In the genomic region with DNA sequence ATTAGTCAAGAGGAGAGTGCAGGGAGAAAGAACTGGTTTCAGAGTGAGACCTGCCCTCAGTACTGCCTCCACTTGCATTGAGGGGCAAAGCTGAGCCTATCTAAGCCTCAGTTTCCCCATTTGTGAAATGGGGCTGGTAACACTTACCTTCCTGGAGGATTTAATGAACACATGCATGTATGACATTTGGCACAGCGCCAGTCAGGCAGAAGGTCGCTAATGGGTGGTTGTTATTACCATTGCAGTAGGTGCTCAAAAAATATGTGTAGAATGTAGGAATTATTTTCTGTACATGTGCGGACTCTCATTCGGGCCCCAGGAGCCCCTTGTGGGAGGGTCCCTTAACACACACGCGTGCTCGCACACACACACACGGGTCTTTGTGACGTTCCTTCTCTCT, we compare ENCODE assay signal across 1 cellular context.
TF ChIP-seq lines count a peak whose summit lies in the region.

No MANE protein-coding gene starts in this region.

TF ChIP-seq in K562, 482 proteins besides CTCF, POLR2A, EP300 and RAD21:
- TF ChIP-seq NFIC (IDR thresholded peaks at IDR 0.05) = peak; percentile 81
- TF ChIP-seq ZNF589 (CRISPR knock-in tag; IDR thresholded peaks at IDR 0.05; ENCODE audit: low read depth) = no peak
- no peak for TF ChIP-seq ZFPM2 (CRISPR knock-in tag; IDR thresholded peaks at IDR 0.05)
- TF ChIP-seq ERF (CRISPR knock-in tag; IDR thresholded peaks at IDR 0.05) = no peak
- TF ChIP-seq, protein P1, sequence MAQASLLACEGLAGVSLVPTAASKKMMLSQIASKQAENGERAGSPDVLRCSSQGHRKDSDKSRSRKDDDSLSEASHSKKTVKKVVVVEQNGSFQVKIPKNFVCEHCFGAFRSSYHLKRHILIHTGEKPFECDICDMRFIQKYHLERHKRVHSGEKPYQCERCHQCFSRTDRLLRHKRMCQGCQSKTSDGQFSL (CRISPR knock-in tag; IDR thresholded peaks at IDR 0.05) = no peak
- TF ChIP-seq, protein P1 (tag; IDR thresholded peaks at IDR 0.05) = no peak
- no peak for TF ChIP-seq NFE2 (IDR thresholded peaks at IDR 0.05; ENCODE audit: low read depth)
